ENCODE assay signal across 12 cellular contexts in genomic region chr20:50456452-50457324, GRCh38. TPM values are rescaled to one million over a fixed set of nuclear protein-coding genes. Genes with fewer than 3 reads are reported as not detected.
A peak's percentile ranks its signal among the peaks of the same experiment; 100 is the strongest.
DNase-seq lines count a peak whose midpoint lies in the region; ATAC-seq, FAIRE-seq and TF ChIP-seq lines count a peak whose summit lies in the region.
"Had no signal": no experiment of that assay in that cellular context is flagged by ENCODE, and none has a peak within 500 bp of the region (broad histone marks: within the 10 kb centered on the region; RNA-seq: fewer than 3 reads in every experiment).

No MANE protein-coding gene starts in this region.

- H3K4me1 Mint-ChIP-seq in activated T-cell treated with anti-CD3 and anti-CD28 coated beads, Interleukin-2, amount 50 U/mL, for 24 hours (ENCODE audit: low read depth), result peaks cover 7% of the 10 kb centered on the region
- no peaks in the 10 kb centered on the region for H3K4me1 Mint-ChIP-seq in activated T-cell treated with anti-CD3 and anti-CD28 coated beads, Interleukin-2, amount 50 U/mL, for 4 hours (ENCODE audit: low read depth)
- H3K4me1 Mint-ChIP-seq: activated T-helper 17 cell treated with anti-CD3 and anti-CD28 coated beads, Interleukin-2, amount 50 U/mL, for 72 hours had no signal

- TF ChIP-seq CTCF in HEK293 (tag by site-specific recombination; IDR thresholded peaks at IDR 0.05) (no peak), bronchial epithelial cell (IDR thresholded peaks at IDR 0.05; ENCODE audit: insufficient read depth, low read length, severe bottlenecking) (peak; percentile 46), retinal pigment epithelial cell (conservative IDR thresholded peaks at IDR 0.05; ENCODE audit: low read depth, low read length) (peak; percentile 40), foreskin fibroblast (IDR thresholded peaks at IDR 0.05; ENCODE audit: low read depth, low read length) (no peak)

- no peaks in the 10 kb centered on the region for H3K4me1 ChIP-seq in HEK293 (ENCODE audit: control insufficient read depth, insufficient read depth, low read length)

- H3K4me3 ChIP-seq in HEK293 (ENCODE audit: low read depth, low read length), result no peak overlapping the region
- H3K4me3 ChIP-seq in bronchial epithelial cell (ENCODE audit: low read depth, low read length), result no peak overlapping the region
- no peak overlapping the region for H3K4me3 ChIP-seq in retinal pigment epithelial cell (ENCODE audit: low read length)
- H3K4me3 ChIP-seq in foreskin fibroblast (ENCODE audit: low read depth in 1 of 2, low read length in 2 of 2), result no peak overlapping the region

- DNase-seq in activated T-cell treated with anti-CD3 and anti-CD28 coated beads, Interleukin-2, amount 50 U/mL, for 24 hours, result peak; percentile 45
- no peak for DNase-seq in activated T-cell treated with anti-CD3 and anti-CD28 coated beads, Interleukin-2, amount 50 U/mL, for 4 hours
- no peak for DNase-seq in bronchial epithelial cell (ENCODE audit: low read depth)
- DNase-seq in retinal pigment epithelial cell (ENCODE audit: low read depth), result no peak
- no peak for DNase-seq in NCI-H2171 (lab: John Stamatoyannopoulos, UW)
- DNase-seq in activated gamma-delta T cell treated with Interleukin-2 at 50 U/mL for 16 hours, result no peak
- no peak for DNase-seq in foreskin fibroblast
- DNase-seq: AML-193, NCI-H1436 had no signal

- no peak overlapping the region for H3K27ac ChIP-seq in HEK293 (ENCODE audit: extremely low read depth, low read depth, low read length)

- peaks cover 18% of the 10 kb centered on the region for H3K27me3 Mint-ChIP-seq in activated T-cell treated with anti-CD3 and anti-CD28 coated beads, Interleukin-2, amount 50 U/mL, for 24 hours
- H3K27me3 Mint-ChIP-seq in activated T-cell treated with anti-CD3 and anti-CD28 coated beads, Interleukin-2, amount 50 U/mL, for 4 hours (ENCODE audit: low read depth), result peaks cover 11% of the 10 kb centered on the region

- ATAC-seq in activated T-cell treated with anti-CD3 and anti-CD28 coated beads, Interleukin-2, amount 50 U/mL, for 4 hours, result no peak
- ATAC-seq: activated T-helper 17 cell treated with anti-CD3 and anti-CD28 coated beads, Interleukin-2, amount 50 U/mL, for 72 hours had no signal

- no peaks in the 10 kb centered on the region for H3K9me3 Mint-ChIP-seq in activated T-cell treated with anti-CD3 and anti-CD28 coated beads, Interleukin-2, amount 50 U/mL, for 24 hours
- no peaks in the 10 kb centered on the region for H3K9me3 Mint-ChIP-seq in activated T-cell treated with anti-CD3 and anti-CD28 coated beads, Interleukin-2, amount 50 U/mL, for 4 hours
- H3K9me3 Mint-ChIP-seq: activated T-helper 17 cell treated with anti-CD3 and anti-CD28 coated beads, Interleukin-2, amount 50 U/mL, for 72 hours had no signal

- no peaks in the 10 kb centered on the region for H3K9me3 ChIP-seq in HEK293 (ENCODE audit: control insufficient read depth, insufficient read depth, low read depth, low read length)

- no peak overlapping the region for H3K4me3 Mint-ChIP-seq in activated T-cell treated with anti-CD3 and anti-CD28 coated beads, Interleukin-2, amount 50 U/mL, for 24 hours
- no peak overlapping the region for H3K4me3 Mint-ChIP-seq in activated T-cell treated with anti-CD3 and anti-CD28 coated beads, Interleukin-2, amount 50 U/mL, for 4 hours
- H3K4me3 Mint-ChIP-seq: activated T-helper 17 cell treated with anti-CD3 and anti-CD28 coated beads, Interleukin-2, amount 50 U/mL, for 72 hours had no signal

- H3K27me3 ChIP-seq in bronchial epithelial cell (ENCODE audit: control insufficient read depth, insufficient read depth, low read length), result no peaks in the 10 kb centered on the region

- CTCF ChIA-PET in HEK293 (lab: Yijun Ruan, JAX), result interaction anchor here (0.6 kb wide), 1 partner anchor 79 kb away, joined by 4 read pairs; no protein-coding TSS in a partner anchor

- POLR2A ChIA-PET in HEK293 (lab: Yijun Ruan, JAX), result no interaction called here

- H3K36me3 ChIP-seq in HEK293 (ENCODE audit: control insufficient read depth in 2 of 2, insufficient read depth in 1 of 2, low read length in 2 of 2), result no peaks in the 10 kb centered on the region
- no peaks in the 10 kb centered on the region for H3K36me3 ChIP-seq in bronchial epithelial cell (ENCODE audit: control insufficient read depth, insufficient read depth, low read length)

- FAIRE-seq in bronchial epithelial cell (lab: Jason Lieb, UNC), result no peak
- FAIRE-seq: TTC549 had no signal

- H3K36me3 Mint-ChIP-seq in activated T-cell treated with anti-CD3 and anti-CD28 coated beads, Interleukin-2, amount 50 U/mL, for 24 hours (ENCODE audit: low read depth), result no peaks in the 10 kb centered on the region
- no peaks in the 10 kb centered on the region for H3K36me3 Mint-ChIP-seq in activated T-cell treated with anti-CD3 and anti-CD28 coated beads, Interleukin-2, amount 50 U/mL, for 4 hours (ENCODE audit: insufficient read depth)

- no peak overlapping the region for H3K27ac Mint-ChIP-seq in activated T-cell treated with anti-CD3 and anti-CD28 coated beads, Interleukin-2, amount 50 U/mL, for 24 hours
- H3K27ac Mint-ChIP-seq: activated T-helper 17 cell treated with anti-CD3 and anti-CD28 coated beads, Interleukin-2, amount 50 U/mL, for 72 hours had no signal

TF ChIP-seq in HEK293, 187 proteins besides CTCF, POLR2A, EP300 and RAD21:
- TF ChIP-seq ZNF76 (tag by site-specific recombination; IDR thresholded peaks at IDR 0.05; ENCODE audit: borderline replicate concordance, low read depth) (no peak), ZSCAN16 (tag by site-specific recombination; IDR thresholded peaks at IDR 0.05) (0 out of 2 replicates have a peak, but pooled peaks have one; percentile 44)

RNA-seq across cellular contexts. Expression of gene PTPN1, which starts 53.5 kb away (rescaled TPM):
- 10 to 100 TPM; 72.0 to 87.9 (median 72.3) TPM for total RNA-seq in activated T-cell treated with anti-CD3 and anti-CD28 coated beads, Interleukin-2, amount 50 U/mL, for 4 hours
- 18.4 and 29.6 TPM in 2 replicates for total RNA-seq in bronchial epithelial cell

Comparison
In these comparisons a context has a peak if more than half of its experiments do, and no peak if none do; other contexts are left out.
1. CTCF ChIP-seq: peak in bronchial epithelial cell (single experiment) and retinal pigment epithelial cell (single experiment); none in HEK293 (single experiment) and foreskin fibroblast (single experiment).